Comparison of ENCODE assay signal across 8 cellular contexts in genomic region chr6:106325336-106326178, GRCh38. TPM values are rescaled to one million over a fixed set of nuclear protein-coding genes. Genes with fewer than 3 reads are reported as not detected.
DNase-seq lines count a peak whose midpoint lies in the region; ATAC-seq and TF ChIP-seq lines count a peak whose summit lies in the region.

Gene ATG5, minus strand, starts transcription at chr6:106325760. Its CDS starts 9,552 bp downstream, at chr6:106316208.

- 1% methylated on average over 52 to 56 of the region's 56 CpGs for WGBS in lung, 2 donors

- CTCF ChIA-PET in activated CD8-positive, alpha-beta memory T cell treated with anti-CD3 and anti-CD28 coated beads for 36 hours (lab: Charles Lee): interaction anchor here (1.2 to 1.3 kb wide), 2 partner anchors 9 to 11 kb away, joined by 3 read pairs; no protein-coding TSS in a partner anchor

- peaks cover 7 to 10% of the 10 kb centered on the region in 2 donors for H3K4me1 ChIP-seq in lung (ENCODE audit: control insufficient read depth in 2 of 2, insufficient read depth in 2 of 2, low read length in 2 of 2)

- peak within 1 kb of the TSS; percentile 79 for H3K4me3 ChIP-seq in lung

- H3K27ac ChIP-seq in lung (ENCODE audit: low read depth in 1 of 2, low read length in 1 of 2): peak within 1 kb of the TSS; percentile 94 to 95

- DNase-seq in CMK (ENCODE audit: low read depth) (peak; percentile 97), GM20000 (ENCODE audit: low spot score) (peak; percentile 96), HT-29 (ENCODE audit: low spot score) (peak; percentile 98), NOMO-1 (lab: John Stamatoyannopoulos, UW; ENCODE audit: unreplicated experiment in 2 of 2) (peak; percentile 97), lung (ENCODE audit: low spot score) (peak; percentile 100)
- peak; percentile 99 for DNase-seq in effector CD8-positive, alpha-beta T cell (lab: John Stamatoyannopoulos, UW)
- DNase-seq in stimulated activated CD4-positive, alpha-beta T cell treated with anti-CD3 and anti-CD28 coated beads, TNF-alpha, amount 100 ng/mL, for 4 hours (ENCODE audit: low read depth in 3 of 3): peak; percentile 99 to 100 (median 100)

- H3K27me3 ChIP-seq in lung (ENCODE audit: control insufficient read depth, insufficient read depth): no peaks in the 10 kb centered on the region

- no peaks in the 10 kb centered on the region for H3K36me3 ChIP-seq in lung (ENCODE audit: control insufficient read depth in 2 of 2, insufficient read depth in 2 of 2, low read length in 2 of 2)

- peak; percentile 92 for ATAC-seq in lung (ENCODE audit: insufficient read depth, low FRiP score)

- POLR2A ChIA-PET in activated CD8-positive, alpha-beta memory T cell treated with anti-CD3 and anti-CD28 coated beads for 36 hours (lab: Charles Lee): interaction anchor here (1.1 kb wide), 1 partner anchor 187 kb away, joined by 4 read pairs; no protein-coding TSS in a partner anchor

- H3K9me3 ChIP-seq in lung (ENCODE audit: control insufficient read depth in 2 of 2, insufficient read depth in 1 of 2, low read length in 1 of 2): no peaks in the 10 kb centered on the region

- no peak for TF ChIP-seq CTCF in GM20000 (IDR thresholded peaks at IDR 0.05; ENCODE audit: extremely low read depth, missing control alignments)
- no peak for TF ChIP-seq CTCF in lung (IDR thresholded peaks at IDR 0.05; ENCODE audit: control extremely low read depth, extremely low read depth)

RNA-seq across cellular contexts. Expression of gene ATG5, which starts in this region (rescaled TPM):
- 17.0 and 19.8 TPM in 2 replicates for total RNA-seq in HT-29 (2014; rRNA removed; shearing (Covaris generic))
- 10 to 100 TPM; 41.9 to 42.0 TPM for total RNA-seq in activated CD8-positive, alpha-beta memory T cell treated with anti-CD3 and anti-CD28 coated beads for 36 hours
- 10 to 100 TPM; 26.3 to 54.2 TPM for total RNA-seq in lung
- polyA plus RNA-seq in lung: 10 to 100 TPM; 15.0 to 18.3 TPM

Comparison
In these comparisons a context has a peak if more than half of its experiments do, and no peak if none do; other contexts are left out.
1. Peak in every context shown above with its lines: DNase-seq, ATAC-seq, H3K4me3 ChIP-seq and H3K27ac ChIP-seq.